ENCODE assay signal across 30 cellular contexts in genomic region chr19:43124360-43124759, GRCh38. TPM values are rescaled to one million over a fixed set of nuclear protein-coding genes. Genes with fewer than 3 reads are reported as not detected.
DNase-seq lines count a peak whose midpoint lies in the region; ATAC-seq and TF ChIP-seq lines count a peak whose summit lies in the region.
"Had no signal": no experiment of that assay in that cellular context is flagged by ENCODE, and none has a peak within 500 bp of the region (broad histone marks: within the 10 kb centered on the region; RNA-seq: fewer than 3 reads in every experiment).

No MANE protein-coding gene starts in this region.

- peaks cover 52% of the 10 kb centered on the region for H3K4me1 ChIP-seq in foreskin keratinocyte
- H3K4me1 ChIP-seq: transverse colon had no signal

- no peak for TF ChIP-seq POLR2A in erythroblast (IDR thresholded peaks at IDR 0.05; ENCODE audit: low read length)

- TF ChIP-seq CTCF in RWPE1 (conservative IDR thresholded peaks at IDR 0.05; ENCODE audit: low read depth) (no peak), foreskin keratinocyte (conservative IDR thresholded peaks at IDR 0.05) (peak; percentile 57)

- H3K27me3 ChIP-seq in foreskin keratinocyte = no peaks in the 10 kb centered on the region
- H3K27me3 ChIP-seq: transverse colon had no signal

- peak overlapping the region; percentile 34; the same call in 1 of the 2 replicates for H3K27ac ChIP-seq in RWPE1
- H3K27ac ChIP-seq in foreskin keratinocyte = no peak overlapping the region
- H3K27ac ChIP-seq: transverse colon had no signal

- no peak for ATAC-seq in foreskin keratinocyte
- ATAC-seq: left colon; naive thymus-derived CD4-positive, alpha-beta T cell; stimulated activated naive CD8-positive, alpha-beta T cell treated with anti-CD3 and anti-CD28 coated beads, Interleukin-15, amount 100 ng/mL, for 72 hours had no signal

- POLR2A ChIA-PET in RWPE1 (lab: Yijun Ruan, JAX; ENCODE audit: low non-redundant PET) = no interaction called here

- DNase-seq in EL = peak; percentile 15
- DNase-seq in HT-29 (ENCODE audit: low spot score) = peak; percentile 8
- DNase-seq in RWPE1 (ENCODE audit: low spot score) = no peak
- DNase-seq in foreskin keratinocyte = no peak
- DNase-seq in NCI-H510A treated with DMSO at 0.1 percent for 48 hours (lab: John Stamatoyannopoulos, UW) = no peak
- DNase-seq in erythroblast (lab: John Stamatoyannopoulos, UW) = no peak
- DNase-seq in OCI-M2 (lab: John Stamatoyannopoulos, UW; ENCODE audit: unreplicated experiment) = no peak
- no peak for DNase-seq in DMS79 treated with DMSO at 0.1 percent for 48 hours (lab: John Stamatoyannopoulos, UW)
- DNase-seq: activated B cell treated with CpG ODN at 0.5 μM for 24 hours; activated CD4-positive, alpha-beta T cell treated with anti-CD3 and anti-CD28 coated beads, Interleukin-2, amount 50 U/mL, for 4 hours; activated CD8-positive, alpha-beta memory T cell treated with anti-CD3 and anti-CD28 coated beads, Interleukin-2, amount 50 U/mL, for 4 hours; activated naive CD8-positive, alpha-beta T cell treated with anti-CD3 and anti-CD28 coated beads for 36 hours; effector memory CD4-positive, alpha-beta T cell; HCEC 1CT; Kasumi-1; left colon; naive thymus-derived CD4-positive, alpha-beta T cell; NCI-H1105; NCI-H2029 treated with DMSO at 0.1 percent for 48 hours; retina; RPMI8226; stimulated activated CD4-positive, alpha-beta T cell treated with anti-CD3 and anti-CD28 coated beads, Interleukin-12 subunit alpha, Interleukin-12 subunit beta, amount 100 ng/mL, for 4 hours; stimulated activated naive CD8-positive, alpha-beta T cell treated with anti-CD3 and anti-CD28 coated beads, Interleukin-15, amount 100 ng/mL, for 72 hours; transverse colon had no signal

- CTCF ChIA-PET in RWPE1 (lab: Yijun Ruan, JAX) = no interaction called here

RNA-seq across cellular contexts. Expression of gene PSG2, which starts 41.9 kb away (rescaled TPM):
- not detected in 2 replicates for total RNA-seq in HT-29 (2014; rRNA removed; shearing (Covaris generic))
- not detected in 2 replicates for total RNA-seq in foreskin keratinocyte
- not detected in 2 replicates for polyA plus RNA-seq in foreskin keratinocyte
- total RNA-seq: A673; activated B cell treated with CpG ODN at 0.5 μM for 24 hours; activated naive CD8-positive, alpha-beta T cell treated with anti-CD3 and anti-CD28 coated beads for 36 hours; Daoy; HT1080; left colon; mesenteric fat pad; NCI-H460; omental fat pad; transverse colon had no signal
- polyA plus RNA-seq: naive thymus-derived CD4-positive, alpha-beta T cell had no signal

Comparison
In these comparisons a context has a peak if more than half of its experiments do, and no peak if none do; other contexts are left out.
1. DNase-seq: peak in EL (single experiment) and HT-29 (single experiment); none in RWPE1 (single experiment), foreskin keratinocyte (0 of 2), NCI-H510A treated with DMSO at 0.1 percent for 48 hours (single experiment), erythroblast (0 of 2), OCI-M2 (single experiment) and DMS79 treated with DMSO at 0.1 percent for 48 hours (single experiment).